Comparison of ENCODE assay signal across 16 cellular contexts in the genomic region with DNA sequence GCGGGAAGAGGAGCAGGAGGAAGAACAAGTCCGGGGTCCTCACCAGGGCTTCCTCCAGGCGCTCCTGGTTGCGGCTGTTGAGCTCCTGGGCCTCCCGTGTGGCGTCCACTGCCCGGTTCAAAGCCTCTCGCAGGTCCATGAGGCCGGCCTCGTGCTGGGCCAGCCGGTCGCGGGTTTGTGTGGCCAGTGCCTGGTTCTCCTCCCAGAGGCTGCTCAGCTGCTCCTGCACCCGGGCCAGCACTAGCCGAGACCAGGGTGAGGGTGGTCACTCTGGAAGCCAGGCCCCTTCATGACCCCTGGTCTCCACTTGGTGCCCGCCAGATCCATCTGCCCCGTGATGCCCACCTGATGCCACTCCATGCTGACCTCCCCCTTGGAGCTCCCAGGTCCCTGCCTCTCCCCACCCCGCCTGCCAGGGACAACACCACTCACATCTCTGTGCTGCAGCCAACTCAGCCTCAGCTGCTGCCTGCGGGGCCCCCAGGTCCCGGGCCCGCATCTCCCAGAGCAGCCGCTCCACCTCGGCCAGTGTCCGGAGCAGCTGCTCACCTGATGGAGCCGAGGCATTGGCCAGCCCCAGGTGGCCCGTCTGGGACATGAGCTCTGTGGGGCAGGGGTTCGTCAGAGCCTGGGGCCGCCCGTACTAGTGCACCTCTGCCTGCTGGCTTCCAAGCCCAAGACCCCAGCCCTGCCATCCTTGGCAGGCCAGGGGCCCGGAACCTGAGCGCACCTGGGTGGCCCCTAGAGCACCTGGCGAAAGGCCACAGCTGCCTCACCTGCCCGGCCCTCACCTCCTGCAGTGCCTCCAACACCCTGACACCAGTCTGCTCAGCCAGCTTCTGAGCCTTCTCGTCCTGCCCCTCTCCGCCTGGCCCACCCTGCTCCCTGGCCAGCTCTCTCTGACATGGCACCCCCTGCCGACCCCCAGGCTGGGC. TPM values are rescaled to one million over a fixed set of nuclear protein-coding genes. Genes with fewer than 3 reads are reported as not detected.
A peak's percentile ranks its signal among the peaks of the same experiment; 100 is the strongest.
DNase-seq lines count a peak whose midpoint lies in the region; ATAC-seq, FAIRE-seq and TF ChIP-seq lines count a peak whose summit lies in the region.
"Had no signal": no experiment of that assay in that cellular context is flagged by ENCODE, and none has a peak within 500 bp of the region (broad histone marks: within the 10 kb centered on the region; RNA-seq: fewer than 3 reads in every experiment).

No MANE protein-coding gene starts in this region.

- H3K27ac ChIP-seq in A549, result peak overlapping the region in 1 of 2 experiments; percentile 70; a peak in 2 of 6 replicates
- H3K27ac ChIP-seq: cardiac muscle cell, foreskin keratinocyte, psoas muscle, VCaP had no signal

- no peaks in the 10 kb centered on the region for H3K36me3 Mint-ChIP-seq in endothelial cell (ENCODE audit: low read depth, unreplicated experiment)
- H3K36me3 Mint-ChIP-seq: activated naive CD8-positive, alpha-beta T cell; naive thymus-derived CD8-positive, alpha-beta T cell had no signal

- TF ChIP-seq CTCF in A549 (IDR thresholded peaks at IDR 0.05) (no peak), endothelial cell (IDR thresholded peaks at IDR 0.05; ENCODE audit: unreplicated experiment) (no peak)

- H3K4me2 ChIP-seq in A549, result no peak overlapping the region

- H3K27me3 Mint-ChIP-seq in endothelial cell (ENCODE audit: unreplicated experiment), result peaks cover 8% of the 10 kb centered on the region
- H3K27me3 Mint-ChIP-seq: activated naive CD8-positive, alpha-beta T cell; effector memory CD8-positive, alpha-beta T cell; naive thymus-derived CD8-positive, alpha-beta T cell had no signal

- POLR2A ChIA-PET in A549 (lab: Yijun Ruan, JAX), result interaction anchor here (1.2 to 1.5 kb wide), 2 partner anchors 31 to 45 kb away, joined by 3 to 8 read pairs; no protein-coding TSS in a partner anchor

- TF ChIP-seq POLR2A in A549 (IDR thresholded peaks at IDR 0.05; ENCODE audit: low read length), result no peak

- WGBS in A549 (ENCODE audit: missing lambda C conversion rate), result 87% methylated on average over 29 of the region's 36 CpGs

- DNase-seq in A549 (ENCODE audit: low read depth in 1 of 2, low spot score in 1 of 2) (peak in 1 of 2 experiments; percentile 58), COLO668 (lab: John Stamatoyannopoulos, UW; ENCODE audit: unreplicated experiment) (peak; percentile 25), SK-MEL-5 (ENCODE audit: low read depth, low spot score) (peak; percentile 17), hepatic stellate cell (ENCODE audit: low spot score) (peak; percentile 37), endothelial cell (ENCODE audit: low spot score) (no peak), GOT3 (lab: John Stamatoyannopoulos, UW) (no peak)
- DNase-seq: effector memory CD8-positive, alpha-beta T cell; foreskin keratinocyte; NCI-H187 treated with DMSO at 0.1 percent for 48 hours; NCI-H446 treated with DMSO at 0.1 percent for 48 hours had no signal

- no peak overlapping the region for H3K27ac Mint-ChIP-seq in endothelial cell (ENCODE audit: unreplicated experiment)
- H3K27ac Mint-ChIP-seq: activated naive CD8-positive, alpha-beta T cell had no signal

- no peak for FAIRE-seq in A549 (lab: Jason Lieb, UNC)

- no peak overlapping the region for H3K4me3 Mint-ChIP-seq in endothelial cell (ENCODE audit: unreplicated experiment)
- H3K4me3 Mint-ChIP-seq: activated naive CD8-positive, alpha-beta T cell; effector memory CD8-positive, alpha-beta T cell; naive thymus-derived CD8-positive, alpha-beta T cell had no signal

- no peak overlapping the region for H3K4me3 ChIP-seq in A549
- H3K4me3 ChIP-seq: cardiac muscle cell, psoas muscle had no signal

- H3K9me3 ChIP-seq in A549, result peaks cover 33% of the 10 kb centered on the region
- H3K9me3 ChIP-seq: psoas muscle had no signal

- H3K4me1 ChIP-seq in A549, result peaks cover 11% of the 10 kb centered on the region; the same call in 2 of the 3 replicates
- H3K4me1 ChIP-seq: foreskin keratinocyte, psoas muscle had no signal

- no peak for TF ChIP-seq RAD21 in A549 (conservative IDR thresholded peaks at IDR 0.05 in 1 of 2, IDR thresholded peaks at IDR 0.05 in 1 of 2)

- ATAC-seq in A549, result peak; percentile 14 to 29; a peak in 5 of 6 replicates
- ATAC-seq in HG02973 (IDR thresholded peaks at IDR 0.05; ENCODE audit: unreplicated experiment), result no peak
- ATAC-seq: effector memory CD8-positive, alpha-beta T cell; foreskin keratinocyte; psoas muscle had no signal

- CTCF ChIA-PET in A549 (lab: Yijun Ruan, JAX), result interaction anchor here (1.7 to 4.9 kb wide), 3 partner anchors 12 to 64 kb away, joined by 5 to 29 read pairs (median 23); no protein-coding TSS in a partner anchor

- no peaks in the 10 kb centered on the region for H3K9me3 Mint-ChIP-seq in endothelial cell (ENCODE audit: unreplicated experiment)
- H3K9me3 Mint-ChIP-seq: effector memory CD8-positive, alpha-beta T cell; naive thymus-derived CD8-positive, alpha-beta T cell had no signal

- no peaks in the 10 kb centered on the region for H3K4me1 Mint-ChIP-seq in endothelial cell (ENCODE audit: unreplicated experiment)

- in situ Hi-C loops in SK-MEL-5 (cut with HindIII; ENCODE audit: low pct_unique_long_range_greater_than_20kb, low sequenced_read_pairs), result no loop called here

- no peak for TF ChIP-seq EP300 in A549 (IDR thresholded peaks at IDR 0.05)

TF ChIP-seq in A549, 52 proteins besides CTCF, POLR2A, EP300 and RAD21:
- TF ChIP-seq POLR2AphosphoS2 (conservative IDR thresholded peaks at IDR 0.05; ENCODE audit: low read length), result peak; percentile 49; the same call in 1 of the 2 replicates
- TF ChIP-seq CHD2 (IDR thresholded peaks at IDR 0.05; ENCODE audit: low read length, partially characterized antibody), result no peak

RNA-seq across cellular contexts. Expression of a gene that starts 15.9 kb away (rescaled TPM):
- 68.9 and 87.9 TPM in 2 replicates for polyA plus RNA-seq in A549 (2011; rRNA removed)
- 217 and 255 TPM in 2 replicates for polyA plus RNA-seq in A549 (2012; cell fraction: cytosol; rRNA removed)
- 249 and 328 TPM in 2 replicates for polyA plus RNA-seq in A549 (2012; cell fraction: nucleus; rRNA removed)
- polyA plus RNA-seq in A549 (2017; fragmentation: RNase III; extraction: RNeasy Plus Mini Kit Qiagen cat#74134 plus additional on column Dnase treatment), result 121 to 131 TPM (median 130 TPM) in 3 replicates
- polyA minus RNA-seq in A549 (2011; rRNA and poly(A)+ RNA removed), result 56.0 and 59.2 TPM in 2 replicates
- 173 and 200 TPM in 2 replicates for total RNA-seq in SK-MEL-5 (2014; rRNA removed; shearing (Covaris generic))
- 229 and 252 TPM in 2 replicates for polyA plus RNA-seq in SK-MEL-5 (2015; cell fraction: cytosol; rRNA removed)
- polyA plus RNA-seq in SK-MEL-5 (2015; cell fraction: nucleus; rRNA removed), result 83.0 and 101 TPM in 2 replicates
- 132 TPM for total RNA-seq in endothelial cell (ENCODE audit: unreplicated experiment)

RNA-seq across cellular contexts. Expression of a gene that starts 48.4 kb away (rescaled TPM):
- polyA plus RNA-seq in A549 (2011; rRNA removed) (20.4 and 31.6 TPM in 2 replicates), A549 (2017; fragmentation: RNase III; extraction: RNeasy Plus Mini Kit Qiagen cat#74134 plus additional on column Dnase treatment) (196 to 212 TPM (median 202 TPM) in 3 replicates)
- polyA plus RNA-seq in A549 (2012; cell fraction: cytosol; rRNA removed), result 91.5 and 122 TPM in 2 replicates
- polyA plus RNA-seq in A549 (2012; cell fraction: nucleus; rRNA removed), result 829 and 950 TPM in 2 replicates
- 26.9 and 28.7 TPM in 2 replicates for polyA minus RNA-seq in A549 (2011; rRNA and poly(A)+ RNA removed)
- 4.1 and 6.8 TPM in 2 replicates for total RNA-seq in SK-MEL-5 (2014; rRNA removed; shearing (Covaris generic))
- polyA plus RNA-seq in SK-MEL-5 (2015; cell fraction: cytosol; rRNA removed), result 20.9 and 24.3 TPM in 2 replicates
- polyA plus RNA-seq in SK-MEL-5 (2015; cell fraction: nucleus; rRNA removed), result 103 and 129 TPM in 2 replicates
- total RNA-seq in endothelial cell (ENCODE audit: unreplicated experiment), result 34.5 TPM

Comparison
In these comparisons a context has a peak if more than half of its experiments do, and no peak if none do; other contexts are left out.
1. DNase-seq: peak in COLO668 (single experiment), SK-MEL-5 (single experiment) and hepatic stellate cell (single experiment); none in endothelial cell (single experiment) and GOT3 (single experiment).